ENCODE assay signal across 16 cellular contexts in genomic region chr18:12564378-12564777, GRCh38.
"Had no signal": no experiment of that assay in that cellular context is flagged by ENCODE, and none has a peak within 500 bp of the region (broad histone marks: within the 10 kb centered on the region; RNA-seq: fewer than 3 reads in every experiment).

No MANE protein-coding gene starts in this region.

- H3K4me3 ChIP-seq: esophagus squamous epithelium, gastroesophageal sphincter, left ventricle myocardium inferior, lung, ovary, right atrium auricular region had no signal

- H3K4me3 Mint-ChIP-seq: naive thymus-derived CD8-positive, alpha-beta T cell had no signal

- H3K9me3 ChIP-seq: esophagus squamous epithelium, right atrium auricular region had no signal

- H3K36me3 ChIP-seq: esophagus squamous epithelium, gastroesophageal sphincter, left ventricle myocardium inferior, ovary, right atrium auricular region had no signal

- ATAC-seq: gastroesophageal sphincter; naive thymus-derived CD8-positive, alpha-beta T cell had no signal

- DNase-seq: effector memory CD4-positive, alpha-beta T cell; esophagus squamous epithelium; foreskin fibroblast; glutamatergic neuron; islet precursor cell; left ventricle myocardium inferior; naive thymus-derived CD8-positive, alpha-beta T cell; ovary; small intestine; stimulated activated CD4-positive, alpha-beta T cell treated with anti-CD3 and anti-CD28 coated beads, Interleukin-12 subunit alpha, Interleukin-12 subunit beta, amount 100 ng/mL, for 4 hours; stimulated activated naive CD4-positive, alpha-beta T cell treated with Interleukin-2 at 50 U/mL for 16 hours; trophoblast cell had no signal

- H3K27ac Mint-ChIP-seq: naive thymus-derived CD8-positive, alpha-beta T cell had no signal

- H3K27ac ChIP-seq: epithelial cell of prostate, esophagus squamous epithelium, gastroesophageal sphincter, left ventricle myocardium inferior, ovary, right atrium auricular region had no signal

- H3K4me1 ChIP-seq: esophagus squamous epithelium, right atrium auricular region had no signal

- H3K27me3 ChIP-seq: esophagus squamous epithelium, gastroesophageal sphincter, ovary, right atrium auricular region had no signal

- H3K4me1 Mint-ChIP-seq: naive thymus-derived CD8-positive, alpha-beta T cell had no signal
